Comparison of ENCODE assay signal across 9 cellular contexts in genomic region chr1:182389619-182390047, GRCh38. TPM values are rescaled to one million over a fixed set of nuclear protein-coding genes. Genes with fewer than 3 reads are reported as not detected.
DNase-seq lines count a peak whose midpoint lies in the region; ATAC-seq and TF ChIP-seq lines count a peak whose summit lies in the region.
"Had no signal": no experiment of that assay in that cellular context is flagged by ENCODE, and none has a peak within 500 bp of the region (broad histone marks: within the 10 kb centered on the region; RNA-seq: fewer than 3 reads in every experiment).

No MANE protein-coding gene starts in this region.

- no peak for ATAC-seq in activated B cell treated with CpG ODN at 0.5 μM for 24 hours (ENCODE audit: low read depth)

- BruUV-seq in A673 (replicated peaks; lab: Mats Ljungman, UMichigan): no TSS peak

- peaks cover 39% of the 10 kb centered on the region for H3K36me3 Mint-ChIP-seq in activated B cell treated with CpG ODN at 0.5 μM for 24 hours (ENCODE audit: low read depth)
- H3K36me3 Mint-ChIP-seq in glutamatergic neuron (ENCODE audit: unreplicated experiment): no peaks in the 10 kb centered on the region

- peak overlapping the region; percentile 94 for H3K4me2 ChIP-seq in GM23248 (ENCODE audit: unreplicated experiment)

- H3F3A ChIP-seq in GM23248 (ENCODE audit: insufficient read depth): peaks cover 23% of the 10 kb centered on the region

- peak overlapping the region; percentile 46; the same call in 1 of the 2 replicates for H2AFZ ChIP-seq in GM23248

- H3K79me2 ChIP-seq in GM23248 (ENCODE audit: insufficient read depth): peaks cover 43% of the 10 kb centered on the region

- no peaks in the 10 kb centered on the region for H3K9me2 ChIP-seq in GM23248 (ENCODE audit: insufficient read depth)

- H3K9me3 Mint-ChIP-seq in activated B cell treated with CpG ODN at 0.5 μM for 24 hours: no peaks in the 10 kb centered on the region
- H3K9me3 Mint-ChIP-seq in glutamatergic neuron (ENCODE audit: unreplicated experiment): peaks cover 15% of the 10 kb centered on the region

- peak overlapping the region; percentile 93 for H3K9ac ChIP-seq in GM23248

- peak overlapping the region; percentile 68 for H3K27ac Mint-ChIP-seq in activated B cell treated with CpG ODN at 0.5 μM for 24 hours
- peak overlapping the region; percentile 83 for H3K27ac Mint-ChIP-seq in glutamatergic neuron (ENCODE audit: unreplicated experiment)

- H3K4me1 Mint-ChIP-seq in activated B cell treated with CpG ODN at 0.5 μM for 24 hours (peaks cover 33% of the 10 kb centered on the region), glutamatergic neuron (ENCODE audit: low read depth, unreplicated experiment) (peaks cover 19% of the 10 kb centered on the region)

- H3K27me3 ChIP-seq in A673 (replicated peaks; ENCODE audit: insufficient read depth, low read depth, low read length, poor library complexity): no peaks in the 10 kb centered on the region
- H3K27me3 ChIP-seq in GM23248 (replicated peaks; ENCODE audit: insufficient read depth): no peaks in the 10 kb centered on the region

- intact Hi-C loops in A673 (cut with micrococcal nuclease; ENCODE audit: unreplicated experiment) (loop anchor here (5.0 kb wide), 1 partner anchor 87 kb away; no protein-coding TSS in a partner anchor), activated B cell treated with CpG ODN at 0.5 μM for 24 hours (cut with micrococcal nuclease) (loop anchor here (2.0 to 10.0 kb wide), 3 partner anchors 59 to 1885 kb away; partner anchors contain the start of genes ACBD6 and XPR1)

- H3K4me1 ChIP-seq in A673 (ENCODE audit: insufficient read depth, low read length, poor library complexity, severe bottlenecking) (peaks cover 5% of the 10 kb centered on the region), GM23248 (ENCODE audit: insufficient read depth) (peaks cover 9% of the 10 kb centered on the region)

- WGBS in GM23248 (ENCODE audit: low coverage in 1 of 2, low lambda C conversion rate in 2 of 2, missing lambda C conversion rate in 2 of 2), 2 experiments: 3 to 5% methylated on average over 13 of the region's 13 CpGs

- CTCF ChIA-PET in A673 (lab: Charles Lee): interaction anchor here (1.2 kb wide), 1 partner anchor 246 kb away, joined by 4 read pairs; no protein-coding TSS in a partner anchor
- CTCF ChIA-PET in activated B cell treated with CpG ODN at 0.5 μM for 24 hours (lab: Charles Lee): interaction anchor here (1.1 to 1.4 kb wide), 2 partner anchors 14 to 246 kb away, joined by 3 to 5 read pairs; no protein-coding TSS in a partner anchor

- in situ Hi-C loops in GM23248 (cut with MboI): no loop called here

- TF ChIP-seq CTCF in A673 (conservative IDR thresholded peaks at IDR 0.05; ENCODE audit: low read depth, low read length) (no peak), activated B cell treated with CpG ODN at 0.5 μM for 24 hours (IDR thresholded peaks at IDR 0.05) (no peak), glutamatergic neuron (IDR thresholded peaks at IDR 0.05; ENCODE audit: partially characterized antibody, unreplicated experiment) (no peak), retinal pigment epithelial cell (conservative IDR thresholded peaks at IDR 0.05; ENCODE audit: low read depth, low read length) (no peak), GM20000 (IDR thresholded peaks at IDR 0.05; ENCODE audit: extremely low read depth, missing control alignments) (no peak)

- POLR2A ChIA-PET in A673 (lab: Charles Lee; ENCODE audit: low non-redundant PET): no interaction called here
- POLR2A ChIA-PET in activated B cell treated with CpG ODN at 0.5 μM for 24 hours (lab: Charles Lee): interaction anchor here (0.7 kb wide), 1 partner anchor 409 kb away, joined by 3 read pairs; no protein-coding TSS in a partner anchor

- H3K9me3 ChIP-seq in A673 (ENCODE audit: low read depth, low read length, poor library complexity, severe bottlenecking) (no peaks in the 10 kb centered on the region), GM23248 (ENCODE audit: low read depth) (no peaks in the 10 kb centered on the region)

- H3K36me3 ChIP-seq in A673 (ENCODE audit: insufficient read depth, low read length, poor library complexity, severe bottlenecking) (peaks cover 47% of the 10 kb centered on the region), GM23248 (ENCODE audit: low read depth) (peaks cover 38% of the 10 kb centered on the region)

- H3K27me3 Mint-ChIP-seq in activated B cell treated with CpG ODN at 0.5 μM for 24 hours: no peaks in the 10 kb centered on the region
- peaks cover 15% of the 10 kb centered on the region for H3K27me3 Mint-ChIP-seq in glutamatergic neuron (ENCODE audit: unreplicated experiment)

- DNase-seq in A673 (ENCODE audit: low spot score) (no peak), GM23248 (peak; percentile 40), activated B cell treated with CpG ODN at 0.5 μM for 24 hours (no peak), glutamatergic neuron (no peak), retinal pigment epithelial cell (ENCODE audit: low read depth) (no peak), GM20000 (ENCODE audit: low spot score) (no peak), NCI-H510A treated with DMSO at 0.1 percent for 48 hours (lab: John Stamatoyannopoulos, UW) (no peak)
- DNase-seq in stimulated activated naive CD4-positive, alpha-beta T cell treated with Interleukin-2 at 50 U/mL for 16 hours (lab: John Stamatoyannopoulos, UW): no peak

- H3K4me3 Mint-ChIP-seq in activated B cell treated with CpG ODN at 0.5 μM for 24 hours (peak overlapping the region; percentile 96), glutamatergic neuron (ENCODE audit: unreplicated experiment) (peak overlapping the region; percentile 93)

- H3K4me3 ChIP-seq in A673 (ENCODE audit: low read depth, low read length, poor library complexity, severe bottlenecking): peak overlapping the region; percentile 98
- peak overlapping the region; percentile 95 for H3K4me3 ChIP-seq in GM23248
- H3K4me3 ChIP-seq in retinal pigment epithelial cell (ENCODE audit: low read length): peak overlapping the region; percentile 94

- H3K27ac ChIP-seq in A673 (ENCODE audit: low read depth, low read length, poor library complexity, severe bottlenecking) (peak overlapping the region; percentile 95), GM23248 (no peak overlapping the region)

- no peaks in the 10 kb centered on the region for H4K20me1 ChIP-seq in GM23248 (ENCODE audit: insufficient read depth)

RNA-seq across cellular contexts. Expression of gene GLUL, which starts 2.0 kb away (rescaled TPM):
- total RNA-seq in A673 (2021): 260 and 266 TPM in 2 replicates
- 160 and 175 TPM in 2 replicates for total RNA-seq in GM23248 (2014; rRNA removed; shearing (Covaris generic))
- 119 and 127 TPM in 2 replicates for polyA plus RNA-seq in GM23248 (2016; fragmentation: Nextera tagmentation; extraction: Ambion mirVana)
- 36.8 and 37.8 TPM in 2 replicates for total RNA-seq in activated B cell treated with CpG ODN at 0.5 μM for 24 hours
- 312 TPM for total RNA-seq in glutamatergic neuron (ENCODE audit: unreplicated experiment)

RNA-seq across cellular contexts. Expression of gene TEDDM1, which starts 10.8 kb away (rescaled TPM):
- total RNA-seq in A673 (2021) (not detected in 2 replicates), activated B cell treated with CpG ODN at 0.5 μM for 24 hours (not detected in 2 replicates), glutamatergic neuron (ENCODE audit: unreplicated experiment) (not detected)
- not detected in 2 replicates for total RNA-seq in GM23248 (2014; rRNA removed; shearing (Covaris generic))
- polyA plus RNA-seq in GM23248 (2016; fragmentation: Nextera tagmentation; extraction: Ambion mirVana): not detected in 2 replicates
- total RNA-seq: pulmonary artery endothelial cell had no signal
